ENCODE assay signal across 1 cellular context in the genomic region with DNA sequence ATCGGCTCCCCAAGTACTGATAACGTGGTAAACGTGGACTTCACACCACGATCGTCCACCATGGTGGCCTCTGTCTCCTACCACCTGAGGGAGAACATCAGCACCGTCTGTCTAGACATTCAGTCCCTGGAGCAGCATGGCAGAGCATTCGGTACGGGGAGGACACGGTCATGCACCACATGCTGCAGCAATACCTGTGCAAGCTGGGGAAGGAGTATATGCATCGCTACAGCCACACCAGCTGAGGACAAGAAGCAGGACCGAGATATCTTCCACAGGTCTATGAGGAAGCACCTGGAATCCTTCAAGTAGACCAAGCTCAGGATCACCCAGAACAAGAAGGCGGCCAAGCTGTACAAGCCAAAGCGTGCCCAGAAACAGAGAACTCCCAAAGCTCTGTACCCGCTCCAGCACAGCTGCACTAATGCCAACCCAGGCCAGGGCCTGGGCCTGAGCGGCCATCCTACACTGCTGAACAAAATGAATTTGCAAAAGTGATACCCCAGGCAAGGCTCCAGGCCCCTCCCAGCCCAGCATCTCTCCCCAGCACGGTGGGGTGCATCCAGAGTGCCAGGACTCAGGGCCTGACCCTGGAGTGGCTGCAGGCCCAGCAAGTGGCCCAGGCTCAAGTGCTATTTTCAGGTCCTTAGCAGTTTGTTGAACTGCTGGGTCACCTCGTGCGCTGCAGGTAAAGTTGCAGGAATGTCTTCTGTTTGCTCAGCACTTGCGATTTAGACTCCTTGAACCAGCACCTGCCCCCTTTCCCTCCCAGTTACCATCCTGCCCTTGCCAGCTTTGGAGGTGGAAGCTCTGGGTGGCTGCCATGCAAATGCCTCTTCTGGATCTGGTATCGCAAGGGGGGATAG.
TF ChIP-seq lines count a peak whose summit lies in the region.

No MANE protein-coding gene starts in this region.

TF ChIP-seq in K562, 482 proteins besides CTCF, POLR2A, EP300 and RAD21 (continued from another document and continues in another):
- TF ChIP-seq ZNF165 (CRISPR knock-in tag; IDR thresholded peaks at IDR 0.05; ENCODE audit: borderline replicate concordance) (no peak), DMBX1 (CRISPR knock-in tag; IDR thresholded peaks at IDR 0.05; ENCODE audit: borderline replicate concordance) (no peak), ZNF77 (CRISPR knock-in tag; IDR thresholded peaks at IDR 0.05) (no peak), SAFB2 (IDR thresholded peaks at IDR 0.05; ENCODE audit: borderline replicate concordance, low read depth, low read length, severe bottlenecking) (no peak), NFIC (IDR thresholded peaks at IDR 0.05) (no peak), JUND (IDR thresholded peaks at IDR 0.05; ENCODE audit: borderline replicate concordance, low read depth, low read length) (no peak), JUND (tag; IDR thresholded peaks at IDR 0.05; ENCODE audit: borderline replicate concordance, low read depth, low read length) (no peak), RBM34 (IDR thresholded peaks at IDR 0.05; ENCODE audit: borderline replicate concordance, insufficient read depth, low read length) (no peak), GATAD2B (IDR thresholded peaks at IDR 0.05; ENCODE audit: borderline replicate concordance) (no peak), EWSR1 (IDR thresholded peaks at IDR 0.05; ENCODE audit: borderline replicate concordance, low read depth, partially characterized antibody) (no peak), ZNF778 (CRISPR knock-in tag; IDR thresholded peaks at IDR 0.05) (no peak), SOX6 (IDR thresholded peaks at IDR 0.05) (no peak), ADNP (tag; IDR thresholded peaks at IDR 0.05) (no peak), FOXA1 (IDR thresholded peaks at IDR 0.05; ENCODE audit: borderline replicate concordance) (no peak), TAF15 (IDR thresholded peaks at IDR 0.05; ENCODE audit: low read depth, low read length) (peak; percentile 92), POU5F1 (IDR thresholded peaks at IDR 0.05; ENCODE audit: borderline replicate concordance, low read depth, low read length, partially characterized antibody) (no peak), PHF21A (IDR thresholded peaks at IDR 0.05; ENCODE audit: borderline replicate concordance, low read depth) (no peak), TCFL5 (CRISPR knock-in tag; conservative IDR thresholded peaks at IDR 0.05) (no peak), ZNF184 (CRISPR knock-in tag; IDR thresholded peaks at IDR 0.05) (no peak), NCOA4 (IDR thresholded peaks at IDR 0.05; ENCODE audit: partially characterized antibody) (no peak)
- TF ChIP-seq, protein P1, sequence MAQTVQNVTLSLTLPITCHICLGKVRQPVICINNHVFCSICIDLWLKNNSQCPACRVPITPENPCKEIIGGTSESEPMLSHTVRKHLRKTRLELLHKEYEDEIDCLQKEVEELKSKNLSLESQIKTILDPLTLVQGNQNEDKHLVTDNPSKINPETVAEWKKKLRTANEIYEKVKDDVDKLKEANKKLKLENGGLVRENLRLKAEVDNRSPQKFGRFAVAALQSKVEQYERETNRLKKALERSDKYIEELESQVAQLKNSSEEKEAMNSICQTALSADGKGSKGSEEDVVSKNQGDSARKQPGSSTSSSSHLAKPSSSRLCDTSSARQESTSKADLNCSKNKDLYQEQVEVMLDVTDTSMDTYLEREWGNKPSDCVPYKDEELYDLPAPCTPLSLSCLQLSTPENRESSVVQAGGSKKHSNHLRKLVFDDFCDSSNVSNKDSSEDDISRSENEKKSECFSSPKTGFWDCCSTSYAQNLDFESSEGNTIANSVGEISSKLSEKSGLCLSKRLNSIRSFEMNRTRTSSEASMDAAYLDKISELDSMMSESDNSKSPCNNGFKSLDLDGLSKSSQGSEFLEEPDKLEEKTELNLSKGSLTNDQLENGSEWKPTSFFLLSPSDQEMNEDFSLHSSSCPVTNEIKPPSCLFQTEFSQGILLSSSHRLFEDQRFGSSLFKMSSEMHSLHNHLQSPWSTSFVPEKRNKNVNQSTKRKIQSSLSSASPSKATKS (CRISPR knock-in tag; IDR thresholded peaks at IDR 0.05), result no peak
- TF ChIP-seq, protein P2, sequence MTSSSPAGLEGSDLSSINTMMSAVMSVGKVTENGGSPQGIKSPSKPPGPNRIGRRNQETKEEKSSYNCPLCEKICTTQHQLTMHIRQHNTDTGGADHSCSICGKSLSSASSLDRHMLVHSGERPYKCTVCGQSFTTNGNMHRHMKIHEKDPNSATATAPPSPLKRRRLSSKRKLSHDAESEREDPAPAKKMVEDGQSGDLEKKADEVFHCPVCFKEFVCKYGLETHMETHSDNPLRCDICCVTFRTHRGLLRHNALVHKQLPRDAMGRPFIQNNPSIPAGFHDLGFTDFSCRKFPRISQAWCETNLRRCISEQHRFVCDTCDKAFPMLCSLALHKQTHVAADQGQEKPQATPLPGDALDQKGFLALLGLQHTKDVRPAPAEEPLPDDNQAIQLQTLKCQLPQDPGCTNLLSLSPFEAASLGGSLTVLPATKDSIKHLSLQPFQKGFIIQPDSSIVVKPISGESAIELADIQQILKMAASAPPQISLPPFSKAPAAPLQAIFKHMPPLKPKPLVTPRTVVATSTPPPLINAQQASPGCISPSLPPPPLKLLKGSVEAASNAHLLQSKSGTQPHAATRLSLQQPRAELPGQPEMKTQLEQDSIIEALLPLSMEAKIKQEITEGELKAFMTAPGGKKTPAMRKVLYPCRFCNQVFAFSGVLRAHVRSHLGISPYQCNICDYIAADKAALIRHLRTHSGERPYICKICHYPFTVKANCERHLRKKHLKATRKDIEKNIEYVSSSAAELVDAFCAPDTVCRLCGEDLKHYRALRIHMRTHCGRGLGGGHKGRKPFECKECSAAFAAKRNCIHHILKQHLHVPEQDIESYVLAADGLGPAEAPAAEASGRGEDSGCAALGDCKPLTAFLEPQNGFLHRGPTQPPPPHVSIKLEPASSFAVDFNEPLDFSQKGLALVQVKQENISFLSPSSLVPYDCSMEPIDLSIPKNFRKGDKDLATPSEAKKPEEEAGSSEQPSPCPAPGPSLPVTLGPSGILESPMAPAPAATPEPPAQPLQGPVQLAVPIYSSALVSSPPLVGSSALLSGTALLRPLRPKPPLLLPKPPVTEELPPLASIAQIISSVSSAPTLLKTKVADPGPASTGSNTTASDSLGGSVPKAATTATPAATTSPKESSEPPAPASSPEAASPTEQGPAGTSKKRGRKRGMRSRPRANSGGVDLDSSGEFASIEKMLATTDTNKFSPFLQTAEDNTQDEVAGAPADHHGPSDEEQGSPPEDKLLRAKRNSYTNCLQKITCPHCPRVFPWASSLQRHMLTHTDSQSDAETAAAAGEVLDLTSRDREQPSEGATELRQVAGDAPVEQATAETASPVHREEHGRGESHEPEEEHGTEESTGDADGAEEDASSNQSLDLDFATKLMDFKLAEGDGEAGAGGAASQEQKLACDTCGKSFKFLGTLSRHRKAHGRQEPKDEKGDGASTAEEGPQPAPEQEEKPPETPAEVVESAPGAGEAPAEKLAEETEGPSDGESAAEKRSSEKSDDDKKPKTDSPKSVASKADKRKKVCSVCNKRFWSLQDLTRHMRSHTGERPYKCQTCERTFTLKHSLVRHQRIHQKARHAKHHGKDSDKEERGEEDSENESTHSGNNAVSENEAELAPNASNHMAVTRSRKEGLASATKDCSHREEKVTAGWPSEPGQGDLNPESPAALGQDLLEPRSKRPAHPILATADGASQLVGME (CRISPR knock-in tag; IDR thresholded peaks at IDR 0.05), result no peak
- TF ChIP-seq, protein P3, sequence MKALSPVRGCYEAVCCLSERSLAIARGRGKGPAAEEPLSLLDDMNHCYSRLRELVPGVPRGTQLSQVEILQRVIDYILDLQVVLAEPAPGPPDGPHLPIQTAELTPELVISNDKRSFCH (CRISPR knock-in tag; IDR thresholded peaks at IDR 0.05), result no peak
- TF ChIP-seq, protein P3 (tag; IDR thresholded peaks at IDR 0.05), result no peak
- TF ChIP-seq, protein P4, sequence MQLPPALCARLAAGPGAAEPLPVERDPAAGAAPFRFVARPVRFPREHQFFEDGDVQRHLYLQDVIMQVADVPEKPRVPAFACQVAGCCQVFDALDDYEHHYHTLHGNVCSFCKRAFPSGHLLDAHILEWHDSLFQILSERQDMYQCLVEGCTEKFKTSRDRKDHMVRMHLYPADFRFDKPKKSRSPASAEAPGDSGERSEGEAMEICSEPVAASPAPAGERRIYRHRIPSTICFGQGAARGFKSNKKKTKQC (CRISPR knock-in tag; IDR thresholded peaks at IDR 0.05), result no peak
- TF ChIP-seq, protein P5, sequence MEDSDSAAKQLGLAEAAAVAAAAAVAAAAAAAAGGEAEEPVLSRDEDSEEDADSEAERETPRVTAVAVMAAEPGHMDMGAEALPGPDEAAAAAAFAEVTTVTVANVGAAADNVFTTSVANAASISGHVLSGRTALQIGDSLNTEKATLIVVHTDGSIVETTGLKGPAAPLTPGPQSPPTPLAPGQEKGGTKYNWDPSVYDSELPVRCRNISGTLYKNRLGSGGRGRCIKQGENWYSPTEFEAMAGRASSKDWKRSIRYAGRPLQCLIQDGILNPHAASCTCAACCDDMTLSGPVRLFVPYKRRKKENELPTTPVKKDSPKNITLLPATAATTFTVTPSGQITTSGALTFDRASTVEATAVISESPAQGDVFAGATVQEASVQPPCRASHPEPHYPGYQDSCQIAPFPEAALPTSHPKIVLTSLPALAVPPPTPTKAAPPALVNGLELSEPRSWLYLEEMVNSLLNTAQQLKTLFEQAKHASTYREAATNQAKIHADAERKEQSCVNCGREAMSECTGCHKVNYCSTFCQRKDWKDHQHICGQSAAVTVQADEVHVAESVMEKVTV (CRISPR knock-in tag; IDR thresholded peaks at IDR 0.05), result no peak
- TF ChIP-seq, protein P6, sequence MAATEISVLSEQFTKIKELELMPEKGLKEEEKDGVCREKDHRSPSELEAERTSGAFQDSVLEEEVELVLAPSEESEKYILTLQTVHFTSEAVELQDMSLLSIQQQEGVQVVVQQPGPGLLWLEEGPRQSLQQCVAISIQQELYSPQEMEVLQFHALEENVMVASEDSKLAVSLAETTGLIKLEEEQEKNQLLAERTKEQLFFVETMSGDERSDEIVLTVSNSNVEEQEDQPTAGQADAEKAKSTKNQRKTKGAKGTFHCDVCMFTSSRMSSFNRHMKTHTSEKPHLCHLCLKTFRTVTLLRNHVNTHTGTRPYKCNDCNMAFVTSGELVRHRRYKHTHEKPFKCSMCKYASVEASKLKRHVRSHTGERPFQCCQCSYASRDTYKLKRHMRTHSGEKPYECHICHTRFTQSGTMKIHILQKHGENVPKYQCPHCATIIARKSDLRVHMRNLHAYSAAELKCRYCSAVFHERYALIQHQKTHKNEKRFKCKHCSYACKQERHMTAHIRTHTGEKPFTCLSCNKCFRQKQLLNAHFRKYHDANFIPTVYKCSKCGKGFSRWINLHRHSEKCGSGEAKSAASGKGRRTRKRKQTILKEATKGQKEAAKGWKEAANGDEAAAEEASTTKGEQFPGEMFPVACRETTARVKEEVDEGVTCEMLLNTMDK (IDR thresholded peaks at IDR 0.05; ENCODE audit: borderline replicate concordance, insufficient read depth, low read depth, low read length, poor library complexity, severe bottlenecking), result no peak
- TF ChIP-seq, protein P7, sequence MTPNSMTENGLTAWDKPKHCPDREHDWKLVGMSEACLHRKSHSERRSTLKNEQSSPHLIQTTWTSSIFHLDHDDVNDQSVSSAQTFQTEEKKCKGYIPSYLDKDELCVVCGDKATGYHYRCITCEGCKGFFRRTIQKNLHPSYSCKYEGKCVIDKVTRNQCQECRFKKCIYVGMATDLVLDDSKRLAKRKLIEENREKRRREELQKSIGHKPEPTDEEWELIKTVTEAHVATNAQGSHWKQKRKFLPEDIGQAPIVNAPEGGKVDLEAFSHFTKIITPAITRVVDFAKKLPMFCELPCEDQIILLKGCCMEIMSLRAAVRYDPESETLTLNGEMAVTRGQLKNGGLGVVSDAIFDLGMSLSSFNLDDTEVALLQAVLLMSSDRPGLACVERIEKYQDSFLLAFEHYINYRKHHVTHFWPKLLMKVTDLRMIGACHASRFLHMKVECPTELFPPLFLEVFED (CRISPR knock-in tag; conservative IDR thresholded peaks at IDR 0.05), result no peak
- TF ChIP-seq, protein P8, sequence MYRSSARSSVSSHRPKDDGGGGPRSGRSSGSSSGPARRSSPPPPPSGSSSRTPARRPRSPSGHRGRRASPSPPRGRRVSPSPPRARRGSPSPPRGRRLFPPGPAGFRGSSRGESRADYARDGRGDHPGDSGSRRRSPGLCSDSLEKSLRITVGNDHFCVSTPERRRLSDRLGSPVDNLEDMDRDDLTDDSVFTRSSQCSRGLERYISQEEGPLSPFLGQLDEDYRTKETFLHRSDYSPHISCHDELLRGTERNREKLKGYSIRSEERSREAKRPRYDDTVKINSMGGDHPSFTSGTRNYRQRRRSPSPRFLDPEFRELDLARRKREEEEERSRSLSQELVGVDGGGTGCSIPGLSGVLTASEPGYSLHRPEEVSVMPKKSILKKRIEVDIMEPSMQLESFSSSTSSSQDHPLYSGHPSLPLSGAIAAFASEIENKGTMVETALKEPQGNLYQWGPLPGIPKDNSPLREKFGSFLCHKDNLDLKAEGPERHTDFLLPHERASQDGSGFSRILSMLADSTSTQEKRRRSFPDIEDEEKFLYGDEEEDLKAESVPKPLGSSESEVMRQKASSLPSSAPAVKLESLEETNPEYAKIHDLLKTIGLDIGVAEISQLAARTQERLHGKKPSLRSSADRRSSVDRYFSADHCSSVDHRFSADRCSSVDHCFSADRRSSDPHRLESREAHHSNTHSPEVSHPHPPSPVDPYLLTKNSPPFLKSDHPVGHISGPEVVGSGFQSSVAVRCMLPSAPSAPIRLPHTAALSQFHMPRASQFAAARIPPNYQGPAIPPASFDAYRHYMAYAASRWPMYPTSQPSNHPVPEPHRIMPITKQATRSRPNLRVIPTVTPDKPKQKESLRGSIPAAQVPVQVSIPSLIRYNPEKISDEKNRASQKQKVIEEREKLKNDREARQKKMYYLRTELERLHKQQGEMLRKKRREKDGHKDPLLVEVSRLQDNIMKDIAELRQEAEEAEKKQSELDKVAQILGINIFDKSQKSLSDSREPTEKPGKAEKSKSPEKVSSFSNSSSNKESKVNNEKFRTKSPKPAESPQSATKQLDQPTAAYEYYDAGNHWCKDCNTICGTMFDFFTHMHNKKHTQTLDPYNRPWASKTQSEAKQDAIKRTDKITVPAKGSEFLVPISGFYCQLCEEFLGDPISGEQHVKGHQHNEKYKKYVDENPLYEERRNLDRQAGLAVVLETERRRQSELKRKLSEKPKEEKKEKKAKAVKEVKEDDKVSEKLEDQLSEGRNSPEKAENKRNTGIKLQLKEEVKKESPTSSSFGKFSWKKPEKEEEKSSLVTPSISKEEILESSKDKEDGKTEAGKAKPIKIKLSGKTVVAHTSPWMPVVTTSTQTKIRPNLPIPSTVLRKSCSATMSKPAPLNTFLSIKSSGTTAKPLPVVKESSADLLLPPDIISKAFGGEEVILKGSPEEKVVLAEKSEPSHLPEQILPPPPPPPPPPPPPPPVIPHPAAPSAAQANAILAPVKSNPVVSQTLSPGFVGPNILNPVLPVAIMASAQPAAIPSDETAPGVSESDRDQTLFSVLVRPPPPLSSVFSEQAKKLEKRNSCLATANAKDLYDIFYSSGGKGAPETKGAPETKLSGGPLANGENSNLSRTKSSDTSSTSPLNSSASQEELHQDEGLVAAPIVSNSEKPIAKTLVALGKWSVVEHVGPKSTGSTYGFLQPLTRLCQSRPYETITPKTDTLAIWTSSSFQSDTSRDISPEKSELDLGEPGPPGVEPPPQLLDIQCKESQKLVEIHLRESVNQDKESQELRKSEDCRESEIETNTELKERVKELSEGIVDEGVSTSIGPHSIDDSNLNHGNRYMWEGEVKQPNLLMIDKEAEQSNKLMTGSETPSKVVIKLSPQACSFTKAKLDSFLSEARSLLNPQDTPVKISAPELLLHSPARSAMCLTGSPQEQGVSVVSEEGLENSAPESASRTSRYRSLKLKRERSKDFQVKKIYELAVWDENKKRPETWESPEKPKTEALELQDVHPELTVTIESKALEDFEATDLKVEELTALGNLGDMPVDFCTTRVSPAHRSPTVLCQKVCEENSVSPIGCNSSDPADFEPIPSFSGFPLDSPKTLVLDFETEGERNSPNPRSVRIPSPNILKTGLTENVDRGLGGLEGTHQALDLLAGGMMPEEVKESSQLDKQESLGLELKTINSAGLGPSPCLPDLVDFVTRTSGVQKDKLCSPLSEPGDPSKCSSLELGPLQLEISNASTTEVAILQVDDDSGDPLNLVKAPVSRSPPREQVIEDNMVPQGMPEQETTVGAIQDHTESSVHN (IDR thresholded peaks at IDR 0.05; ENCODE audit: borderline replicate concordance in 1 of 2, low read depth in 1 of 2), result no peak
